Comparison of ENCODE assay signal across 1 cellular context in genomic region chr6:34425132-34425497, GRCh38.
TF ChIP-seq lines count a peak whose summit lies in the region.

No MANE protein-coding gene starts in this region.

TF ChIP-seq in HCT116, 20 proteins besides CTCF, POLR2A, EP300 and RAD21 (continued from another document):
- TF ChIP-seq REST (IDR thresholded peaks at IDR 0.05; ENCODE audit: low read depth), result no peak
- TF ChIP-seq EZH2 (IDR thresholded peaks at IDR 0.05), result no peak
- no peak for TF ChIP-seq FOSL1 (IDR thresholded peaks at IDR 0.05; ENCODE audit: low read depth)
- no peak for TF ChIP-seq MAX (IDR thresholded peaks at IDR 0.05)
- TF ChIP-seq POLR2AphosphoS5 (IDR thresholded peaks at IDR 0.05; ENCODE audit: low read depth, low read length), result no peak
- no peak for TF ChIP-seq CEBPB (IDR thresholded peaks at IDR 0.05; ENCODE audit: low read depth)
- TF ChIP-seq TCF7L2 (IDR thresholded peaks at IDR 0.05; ENCODE audit: borderline replicate concordance, extremely low read depth, insufficient read depth, insufficient read length), result no peak
- TF ChIP-seq EGR1 (IDR thresholded peaks at IDR 0.05; ENCODE audit: low read depth), result no peak
- no peak for TF ChIP-seq SIN3A (IDR thresholded peaks at IDR 0.05; ENCODE audit: low read depth)
- TF ChIP-seq SP1 (IDR thresholded peaks at IDR 0.05; ENCODE audit: low read depth), result no peak
- no peak for TF ChIP-seq ATF3 (IDR thresholded peaks at IDR 0.05)
